25 cellular contexts compared by ENCODE assay signal in genomic region chr21:29538115-29538514, GRCh38.
DNase-seq lines count a peak whose midpoint lies in the region; ATAC-seq and TF ChIP-seq lines count a peak whose summit lies in the region.
"Had no signal": no experiment of that assay in that cellular context is flagged by ENCODE, and none has a peak within 500 bp of the region (broad histone marks: within the 10 kb centered on the region; RNA-seq: fewer than 3 reads in every experiment).

No MANE protein-coding gene starts in this region.

- H3K36me3 ChIP-seq in stomach: no peaks in the 10 kb centered on the region
- H3K36me3 ChIP-seq in naive thymus-derived CD4-positive, alpha-beta T cell (ENCODE audit: control insufficient read depth in 2 of 3, insufficient read depth in 3 of 3, low read length in 3 of 3): no peaks in the 10 kb centered on the region
- H3K36me3 ChIP-seq: adrenal gland, upper lobe of left lung had no signal

- no peak overlapping the region for H3K27ac ChIP-seq in stomach
- no peak overlapping the region for H3K27ac ChIP-seq in naive thymus-derived CD4-positive, alpha-beta T cell (ENCODE audit: low read depth, low read length)
- H3K27ac ChIP-seq: adrenal gland; BLaER1 treated with 17β-estradiol and CSF1 and Interleukin-3, amounts not matched to agents 10 nM and 100 nM; foreskin keratinocyte; skin epidermis; upper lobe of left lung had no signal

- peaks cover 1 to 19% (median 9%) of the 10 kb centered on the region in 11 donors for H3K9me3 Mint-ChIP-seq in naive thymus-derived CD4-positive, alpha-beta T cell
- H3K9me3 Mint-ChIP-seq: activated CD4-positive, alpha-beta T cell treated with anti-CD3 and anti-CD28 coated beads, Interleukin-2, amount 10 ng/mL, durations not matched to agents 7 days and 5 days had no signal

- no peak for TF ChIP-seq POLR2A in stomach (IDR thresholded peaks at IDR 0.05)

- H3K4me3 Mint-ChIP-seq in naive thymus-derived CD4-positive, alpha-beta T cell: no peak overlapping the region
- H3K4me3 Mint-ChIP-seq: activated CD4-positive, alpha-beta T cell treated with anti-CD3 and anti-CD28 coated beads, Interleukin-2, amount 10 ng/mL, durations not matched to agents 7 days and 5 days; memory B cell; natural killer cell had no signal

- intact Hi-C loops in stomach (cut with DNase I; ENCODE audit: low total_unique reads): no loop called here
- intact Hi-C loops in naive thymus-derived CD4-positive, alpha-beta T cell (cut with micrococcal nuclease): no loop called here

- H3K27me3 Mint-ChIP-seq in naive thymus-derived CD4-positive, alpha-beta T cell: no peaks in the 10 kb centered on the region
- H3K27me3 Mint-ChIP-seq: activated CD4-positive, alpha-beta T cell treated with anti-CD3 and anti-CD28 coated beads, Interleukin-2, amount 10 ng/mL, durations not matched to agents 7 days and 5 days; memory B cell had no signal

- POLR2A ChIA-PET in naive thymus-derived CD4-positive, alpha-beta T cell (lab: Charles Lee): no interaction called here

- in situ Hi-C loops in astrocyte of the spinal cord (cut with HindIII; ENCODE audit: low sequenced_read_pairs): no loop called here

- TF ChIP-seq EP300 in stomach (IDR thresholded peaks at IDR 0.05): no peak

- H3K4me1 Mint-ChIP-seq in naive thymus-derived CD4-positive, alpha-beta T cell: peaks cover 0 to 6% (median 0%) of the 10 kb centered on the region in 7 donors
- H3K4me1 Mint-ChIP-seq: activated CD4-positive, alpha-beta T cell treated with anti-CD3 and anti-CD28 coated beads, Interleukin-2, amount 10 ng/mL, durations not matched to agents 7 days and 5 days; memory B cell; natural killer cell had no signal

- H3K27ac Mint-ChIP-seq in naive thymus-derived CD4-positive, alpha-beta T cell: no peak overlapping the region
- H3K27ac Mint-ChIP-seq: activated CD4-positive, alpha-beta T cell treated with anti-CD3 and anti-CD28 coated beads, Interleukin-2, amount 10 ng/mL, durations not matched to agents 7 days and 5 days; memory B cell; natural killer cell had no signal

- H3K27me3 ChIP-seq in stomach: no peaks in the 10 kb centered on the region
- no peaks in the 10 kb centered on the region for H3K27me3 ChIP-seq in naive thymus-derived CD4-positive, alpha-beta T cell (ENCODE audit: control insufficient read depth in 2 of 2, insufficient read depth in 2 of 2, low read length in 2 of 2)
- H3K27me3 ChIP-seq: adrenal gland; BLaER1 treated with 17β-estradiol and CSF1 and Interleukin-3, amounts not matched to agents 10 nM and 100 nM; foreskin keratinocyte; upper lobe of left lung had no signal

- no peak for ATAC-seq in naive thymus-derived CD4-positive, alpha-beta T cell
- no peak for ATAC-seq in HG03139 (IDR thresholded peaks at IDR 0.05; ENCODE audit: unreplicated experiment)
- ATAC-seq: foreskin keratinocyte, natural killer cell had no signal

- DNase-seq in HS-5 (ENCODE audit: low read depth): peak; percentile 37
- peak; percentile 77 for DNase-seq in astrocyte of the spinal cord (ENCODE audit: low read depth, low spot score)
- DNase-seq in fibroblast of the conjunctiva (ENCODE audit: low read depth): peak; percentile 30
- DNase-seq in stomach: no peak
- no peak for DNase-seq in naive thymus-derived CD4-positive, alpha-beta T cell
- DNase-seq in NCI-H1436 treated with DMSO at 0.1 percent for 48 hours (lab: John Stamatoyannopoulos, UW): no peak
- DNase-seq: activated CD4-positive, alpha-beta T cell treated with anti-CD3 and anti-CD28 coated beads, Interleukin-2, amount 10 ng/mL, durations not matched to agents 7 days and 5 days; activated CD8-positive, alpha-beta memory T cell treated with anti-CD3 and anti-CD28 coated beads, Interleukin-2, amount 50 U/mL, for 4 hours; activated effector memory CD4-positive, alpha-beta T cell treated with anti-CD3 and anti-CD28 coated beads, Interleukin-2, amount 50 U/mL, for 16 hours; adrenal gland; GF-D8; HCEC 1CT; kidney glomerular epithelial cell; natural killer cell; NCI-H2029; posterior cingulate gyrus; RPMI8226; stimulated activated CD4-positive, alpha-beta T cell treated with anti-CD3 and anti-CD28 coated beads, Interleukin-4, amount 100 ng/mL, for 24 hours; T-helper 1 cell; upper lobe of left lung had no signal

- H3K4me1 ChIP-seq in stomach: no peaks in the 10 kb centered on the region
- H3K4me1 ChIP-seq in naive thymus-derived CD4-positive, alpha-beta T cell (ENCODE audit: control insufficient read depth in 2 of 2, insufficient read depth in 2 of 2, low read length in 2 of 2): no peaks in the 10 kb centered on the region
- H3K4me1 ChIP-seq: adrenal gland, upper lobe of left lung had no signal

- TF ChIP-seq CTCF in astrocyte of the spinal cord (IDR thresholded peaks at IDR 0.05; ENCODE audit: low read depth, low read length) (no peak), stomach (IDR thresholded peaks at IDR 0.05) (no peak)

- H3K9me3 ChIP-seq in stomach: peaks cover 0 to 13% (median 0%) of the 10 kb centered on the region in 4 donors
- no peaks in the 10 kb centered on the region for H3K9me3 ChIP-seq in naive thymus-derived CD4-positive, alpha-beta T cell (ENCODE audit: control insufficient read depth in 2 of 3, low read length in 3 of 3)
- H3K9me3 ChIP-seq: adrenal gland, upper lobe of left lung had no signal

- peaks cover 0 to 43% (median 35%) of the 10 kb centered on the region in 5 donors for H3K36me3 Mint-ChIP-seq in naive thymus-derived CD4-positive, alpha-beta T cell

- H3K4me3 ChIP-seq in astrocyte of the spinal cord (ENCODE audit: low read depth, low read length): no peak overlapping the region
- H3K4me3 ChIP-seq in stomach: no peak overlapping the region
- H3K4me3 ChIP-seq in naive thymus-derived CD4-positive, alpha-beta T cell (ENCODE audit: low read length): no peak overlapping the region
- H3K4me3 ChIP-seq: adrenal gland; BLaER1 treated with 17β-estradiol and CSF1 and Interleukin-3, amounts not matched to agents 10 nM and 100 nM; skin epidermis; upper lobe of left lung had no signal

- CTCF ChIA-PET in naive thymus-derived CD4-positive, alpha-beta T cell (lab: Charles Lee): no interaction called here

Comparison
In these comparisons a context has a peak if more than half of its experiments do, and no peak if none do; other contexts are left out.
1. DNase-seq: peak in HS-5 (single experiment), astrocyte of the spinal cord (single experiment) and fibroblast of the conjunctiva (single experiment); none in stomach (single experiment), naive thymus-derived CD4-positive, alpha-beta T cell (0 of 9) and NCI-H1436 treated with DMSO at 0.1 percent for 48 hours (single experiment).